8 cellular contexts compared by ENCODE assay signal in the genomic region with DNA sequence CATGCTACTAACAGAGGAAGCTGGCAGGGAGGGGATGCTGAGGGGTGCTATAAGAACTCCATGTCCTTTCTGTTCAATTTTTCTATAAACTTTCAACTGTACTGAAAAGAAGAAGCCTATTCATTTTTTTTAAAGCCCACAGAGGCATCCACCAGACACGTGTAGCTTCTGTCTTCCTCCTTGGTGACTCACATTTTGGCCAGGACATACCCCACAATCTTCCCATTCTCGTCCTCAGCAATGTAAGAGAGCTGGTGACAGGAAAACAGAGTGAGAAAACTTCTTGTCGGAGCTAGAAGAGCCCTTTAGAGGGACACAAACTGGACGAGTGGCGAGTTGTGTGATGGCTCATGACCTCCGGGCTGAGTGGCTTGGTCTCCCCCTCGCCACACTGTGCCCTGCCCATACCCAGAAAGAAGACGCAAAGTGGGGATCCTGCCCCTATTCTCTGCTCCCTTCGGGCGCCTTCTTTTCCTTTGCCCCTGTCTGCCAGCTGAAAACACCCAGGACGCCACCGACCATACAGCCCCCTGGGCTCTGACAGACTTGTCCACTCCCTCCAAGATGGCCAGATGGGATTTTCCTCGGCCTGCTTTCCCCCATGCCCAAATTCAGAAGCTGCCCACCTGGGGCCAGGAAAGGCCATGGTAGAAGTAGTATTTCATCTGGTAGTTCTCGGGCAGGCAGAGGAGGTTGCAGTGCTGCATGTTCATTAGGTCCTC.
DNase-seq lines count a peak whose midpoint lies in the region; ATAC-seq and TF ChIP-seq lines count a peak whose summit lies in the region.

No MANE protein-coding gene starts in this region.

- peak overlapping the region; percentile 54 to 69 for H3K27ac Mint-ChIP-seq in stimulated activated naive CD8-positive, alpha-beta T cell treated with anti-CD3 and anti-CD28 coated beads, Interleukin-15, amount 100 ng/mL, for 72 hours

- no CpG with 5 or more reads among the region's 14 CpGs for WGBS in iPS DF 6.9 (ENCODE audit: insufficient coverage, insufficient read length)

- H3K27me3 ChIP-seq in HAP-1 (ENCODE audit: low read depth) (no peaks in the 10 kb centered on the region), iPS DF 6.9 (ENCODE audit: control insufficient read depth, insufficient read depth, low read length) (no peaks in the 10 kb centered on the region)

- no peaks in the 10 kb centered on the region for H3K9me3 ChIP-seq in HAP-1
- no peaks in the 10 kb centered on the region for H3K9me3 ChIP-seq in iPS DF 6.9 (ENCODE audit: control insufficient read depth, insufficient read depth, low read length)

- H3K27ac ChIP-seq in VCaP: peak overlapping the region; percentile 81
- H3K27ac ChIP-seq in iPS DF 6.9 (ENCODE audit: low read length): no peak overlapping the region

- H3K36me3 ChIP-seq in HAP-1 (replicated peaks) (peaks cover 37% of the 10 kb centered on the region), iPS DF 6.9 (ENCODE audit: control insufficient read depth, insufficient read depth, low read length) (peaks cover 14% of the 10 kb centered on the region)

- no peaks in the 10 kb centered on the region for H3K27me3 Mint-ChIP-seq in stimulated activated naive CD8-positive, alpha-beta T cell treated with anti-CD3 and anti-CD28 coated beads, Interleukin-15, amount 100 ng/mL, for 72 hours

- peak overlapping the region; percentile 84 to 87 for H3K4me3 Mint-ChIP-seq in stimulated activated naive CD8-positive, alpha-beta T cell treated with anti-CD3 and anti-CD28 coated beads, Interleukin-15, amount 100 ng/mL, for 72 hours

- peaks cover 65% of the 10 kb centered on the region for H3K4me1 Mint-ChIP-seq in stimulated activated naive CD8-positive, alpha-beta T cell treated with anti-CD3 and anti-CD28 coated beads, Interleukin-15, amount 100 ng/mL, for 72 hours

- DNase-seq in HAP-1 (ENCODE audit: low spot score in 2 of 2): no peak
- no peak for DNase-seq in iPS DF 6.9 (ENCODE audit: low read depth, low spot score)
- DNase-seq in stimulated activated naive CD8-positive, alpha-beta T cell treated with anti-CD3 and anti-CD28 coated beads, Interleukin-15, amount 100 ng/mL, for 72 hours: no peak
- DNase-seq in NCI-H1105 (lab: John Stamatoyannopoulos, UW): no peak
- no peak for DNase-seq in SIG-M5 (lab: John Stamatoyannopoulos, UW)
- DNase-seq in NCI-H526 treated with DMSO at 0.1 percent for 48 hours (lab: John Stamatoyannopoulos, UW): no peak
- no peak for DNase-seq in germinal center (ENCODE audit: low spot score)

- H3K9me3 Mint-ChIP-seq in stimulated activated naive CD8-positive, alpha-beta T cell treated with anti-CD3 and anti-CD28 coated beads, Interleukin-15, amount 100 ng/mL, for 72 hours: no peaks in the 10 kb centered on the region

- in situ Hi-C loops in HAP-1 (cut with MboI; ENCODE audit: low sequenced_read_pairs): no loop called here

- H3K4me1 ChIP-seq in HAP-1: 0 out of 2 replicates have a peak, but pooled peaks cover 3% of the 10 kb centered on the region
- H3K4me1 ChIP-seq in iPS DF 6.9 (ENCODE audit: control insufficient read depth, insufficient read depth, low read length): no peaks in the 10 kb centered on the region

- peak overlapping the region; percentile 79 for H3K4me3 ChIP-seq in HAP-1
- H3K4me3 ChIP-seq in iPS DF 6.9 (ENCODE audit: low read length): peak overlapping the region; percentile 100

- ATAC-seq in stimulated activated naive CD8-positive, alpha-beta T cell treated with anti-CD3 and anti-CD28 coated beads, Interleukin-15, amount 100 ng/mL, for 72 hours: no peak

- no peak for TF ChIP-seq CTCF in VCaP (conservative IDR thresholded peaks at IDR 0.05)
